12 cellular contexts compared by ENCODE assay signal in genomic region chr1:51133045-51133444, GRCh38. TPM values are rescaled to one million over a fixed set of nuclear protein-coding genes. Genes with fewer than 3 reads are reported as not detected.
"Had no signal": no experiment of that assay in that cellular context is flagged by ENCODE, and none has a peak within 500 bp of the region (broad histone marks: within the 10 kb centered on the region; RNA-seq: fewer than 3 reads in every experiment).

No MANE protein-coding gene starts in this region.

- H3K9me3 ChIP-seq: HAP-1 had no signal

- H3K4me3 Mint-ChIP-seq: HFFc6, IgD-negative memory B cell had no signal

- FAIRE-seq: HepG2 had no signal

- H3K36me3 Mint-ChIP-seq: IgD-negative memory B cell had no signal

- H3K9ac ChIP-seq: GM23248, KMS-11 had no signal

- ATAC-seq: HepG2 had no signal

- H3K4me1 Mint-ChIP-seq: IgD-negative memory B cell had no signal

- H3K4me1 ChIP-seq: HAP-1 had no signal

- H3K27ac Mint-ChIP-seq: HFFc6, IgD-negative memory B cell had no signal

- H3K4me3 ChIP-seq: GM23248, HAP-1 had no signal

- H3K27ac ChIP-seq: GM23248, HL-60, KMS-11 had no signal

- H2AFZ ChIP-seq: GM23248 had no signal

- H3K36me3 ChIP-seq: HAP-1 had no signal

- DNase-seq: GM23248, GOT3, H7, HFFc6, KBM-7 had no signal

- H3K4me2 ChIP-seq: KMS-11 had no signal

RNA-seq across cellular contexts. Expression of gene C1orf185, which starts 31.0 kb away (rescaled TPM):
- total RNA-seq: GM23248, H4, H7, HepG2, HFFc6, HT1080 had no signal
- polyA plus RNA-seq: GM23248, HepG2, IgD-negative memory B cell had no signal
